Comparison of ENCODE assay signal across 22 cellular contexts in the genomic region with DNA sequence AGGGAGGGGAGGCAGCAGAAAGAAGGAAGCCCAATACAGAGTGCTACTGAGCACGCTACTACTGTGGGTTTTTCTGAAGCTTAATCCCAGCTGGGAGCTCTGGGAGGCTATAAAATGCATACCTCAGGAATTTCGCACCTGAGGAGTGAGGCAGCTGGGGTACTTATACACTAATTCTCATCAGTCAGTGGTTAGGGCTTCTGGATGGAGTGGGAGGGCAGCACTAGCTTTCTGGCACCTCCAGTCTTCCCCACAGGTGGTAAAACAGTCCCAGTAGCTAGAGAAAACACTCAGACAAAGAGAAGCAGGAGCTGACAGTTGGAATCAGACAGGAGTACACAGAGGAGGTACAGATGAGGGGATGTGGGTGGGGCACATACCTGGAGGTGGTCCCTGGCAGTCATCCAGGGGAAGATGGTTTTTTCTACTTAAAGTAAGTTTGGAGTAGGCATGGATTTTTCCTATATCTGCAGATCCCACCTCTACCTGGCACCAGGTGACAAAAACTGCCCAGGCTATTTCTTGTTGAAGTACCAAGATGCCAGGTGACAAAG. TPM values are rescaled to one million over a fixed set of nuclear protein-coding genes. Genes with fewer than 3 reads are reported as not detected.
DNase-seq lines count a peak whose midpoint lies in the region; ATAC-seq, FAIRE-seq and TF ChIP-seq lines count a peak whose summit lies in the region.
"Had no signal": no experiment of that assay in that cellular context is flagged by ENCODE, and none has a peak within 500 bp of the region (broad histone marks: within the 10 kb centered on the region; RNA-seq: fewer than 3 reads in every experiment).

No MANE protein-coding gene starts in this region.

- H3K4me1 Mint-ChIP-seq in activated CD8-positive, alpha-beta memory T cell treated with anti-CD3 and anti-CD28 coated beads, Interleukin-2, amount 10 ng/mL, durations not matched to agents 7 days and 5 days: no peaks in the 10 kb centered on the region
- H3K4me1 Mint-ChIP-seq: T-cell had no signal

- H3K27ac ChIP-seq in vagina: no peak overlapping the region
- no peak overlapping the region for H3K27ac ChIP-seq in testis
- H3K27ac ChIP-seq: A549; BLaER1 treated with 17β-estradiol and CSF1 and Interleukin-3, amounts not matched to agents 10 nM and 100 nM had no signal

- TF ChIP-seq POLR2A in vagina (IDR thresholded peaks at IDR 0.05): no peak
- no peak for TF ChIP-seq POLR2A in testis (IDR thresholded peaks at IDR 0.05)

- peaks cover 6% of the 10 kb centered on the region for H3K27me3 ChIP-seq in bronchial epithelial cell (ENCODE audit: control insufficient read depth, insufficient read depth, low read length)
- H3K27me3 ChIP-seq in vagina: no peaks in the 10 kb centered on the region
- H3K27me3 ChIP-seq in testis: no peaks in the 10 kb centered on the region

- intact Hi-C loops in vagina (cut with DNase I): no loop called here
- intact Hi-C loops in testis (cut with DNase I; ENCODE audit: low total_unique reads): no loop called here

- no peak for TF ChIP-seq CTCF in bronchial epithelial cell (IDR thresholded peaks at IDR 0.05; ENCODE audit: insufficient read depth, low read length, severe bottlenecking)
- TF ChIP-seq CTCF in vagina (IDR thresholded peaks at IDR 0.05): no peak
- TF ChIP-seq CTCF in testis (IDR thresholded peaks at IDR 0.05): no peak

- no peaks in the 10 kb centered on the region for H3K36me3 Mint-ChIP-seq in activated CD8-positive, alpha-beta memory T cell treated with anti-CD3 and anti-CD28 coated beads, Interleukin-2, amount 10 ng/mL, durations not matched to agents 7 days and 5 days
- H3K36me3 Mint-ChIP-seq: CD8-positive, alpha-beta T cell; T-cell had no signal

- no peak overlapping the region for H3K27ac Mint-ChIP-seq in activated CD8-positive, alpha-beta memory T cell treated with anti-CD3 and anti-CD28 coated beads, Interleukin-2, amount 10 ng/mL, durations not matched to agents 7 days and 5 days
- H3K27ac Mint-ChIP-seq: CD8-positive, alpha-beta T cell; HFFc6; T-cell had no signal

- FAIRE-seq in bronchial epithelial cell (lab: Jason Lieb, UNC): peak; percentile 13
- FAIRE-seq: A549, GM12891, HepG2 had no signal

- ATAC-seq in activated CD8-positive, alpha-beta memory T cell treated with anti-CD3 and anti-CD28 coated beads, Interleukin-2, amount 10 ng/mL, durations not matched to agents 7 days and 5 days: no peak
- ATAC-seq in GM21381 (IDR thresholded peaks at IDR 0.05; ENCODE audit: unreplicated experiment) (no peak), HG03378 (IDR thresholded peaks at IDR 0.05; ENCODE audit: unreplicated experiment) (no peak)
- ATAC-seq: CD8-positive, alpha-beta T cell; HepG2; T-cell had no signal

- H3K4me3 ChIP-seq in bronchial epithelial cell (ENCODE audit: low read depth, low read length) (no peak overlapping the region), vagina (no peak overlapping the region), testis (no peak overlapping the region)
- H3K4me3 ChIP-seq: A549; BLaER1 treated with 17β-estradiol and CSF1 and Interleukin-3, amounts not matched to agents 10 nM and 100 nM had no signal

- peaks cover 26% of the 10 kb centered on the region for H3K27me3 Mint-ChIP-seq in activated CD8-positive, alpha-beta memory T cell treated with anti-CD3 and anti-CD28 coated beads, Interleukin-2, amount 10 ng/mL, durations not matched to agents 7 days and 5 days

- H3K9me3 ChIP-seq in vagina: no peaks in the 10 kb centered on the region
- H3K9me3 ChIP-seq in testis: no peaks in the 10 kb centered on the region
- H3K9me3 ChIP-seq: A549; BLaER1 treated with 17β-estradiol and CSF1 and Interleukin-3, amounts not matched to agents 10 nM and 100 nM had no signal

- no peak overlapping the region for H3K4me3 Mint-ChIP-seq in activated CD8-positive, alpha-beta memory T cell treated with anti-CD3 and anti-CD28 coated beads, Interleukin-2, amount 10 ng/mL, durations not matched to agents 7 days and 5 days
- H3K4me3 Mint-ChIP-seq: CD8-positive, alpha-beta T cell; HFFc6; T-cell had no signal

- CTCF ChIA-PET in activated CD8-positive, alpha-beta memory T cell treated with anti-CD3 and anti-CD28 coated beads, Interleukin-2, amount 10 ng/mL, durations not matched to agents 7 days and 5 days (lab: Charles Lee): interaction anchor here (0.6 to 4.1 kb wide), 2 partner anchors 10 to 49 kb away, joined by 3 to 22 read pairs; no protein-coding TSS in a partner anchor

- 46 to 77% methylated on average over 2 of the region's 2 CpGs for WGBS in testis, 2 donors

- H3K4me1 ChIP-seq in vagina (peaks cover 7% of the 10 kb centered on the region), testis (no peaks in the 10 kb centered on the region)
- H3K4me1 ChIP-seq: A549 had no signal

- no peaks in the 10 kb centered on the region for H3K9me3 Mint-ChIP-seq in activated CD8-positive, alpha-beta memory T cell treated with anti-CD3 and anti-CD28 coated beads, Interleukin-2, amount 10 ng/mL, durations not matched to agents 7 days and 5 days (ENCODE audit: low read depth)
- H3K9me3 Mint-ChIP-seq: CD8-positive, alpha-beta T cell; HFFc6; T-cell had no signal

- peak; percentile 30 for DNase-seq in activated CD8-positive, alpha-beta memory T cell treated with anti-CD3 and anti-CD28 coated beads for 24 hours
- no peak for DNase-seq in activated CD8-positive, alpha-beta memory T cell treated with anti-CD3 and anti-CD28 coated beads, Interleukin-2, amount 10 ng/mL, durations not matched to agents 7 days and 5 days
- DNase-seq in NCI-H2107 treated with DMSO at 0.1 percent for 48 hours (lab: John Stamatoyannopoulos, UW; ENCODE audit: unreplicated experiment): peak; percentile 73
- DNase-seq in bronchial epithelial cell (ENCODE audit: low read depth): no peak
- DNase-seq in vagina (ENCODE audit: extremely low spot score in 2 of 2): peak; percentile 40 to 64
- DNase-seq in testis: no peak
- DNase-seq: CD8-positive, alpha-beta T cell; HFFc6; KBM-7; NCI-H2029 treated with DMSO at 0.1 percent for 48 hours; NCI-H446; NCI-H526 treated with DMSO at 0.1 percent for 48 hours; SIG-M5; T-cell had no signal

- H3K36me3 ChIP-seq in bronchial epithelial cell (ENCODE audit: control insufficient read depth, insufficient read depth, low read length) (no peaks in the 10 kb centered on the region), vagina (no peaks in the 10 kb centered on the region), testis (ENCODE audit: low read depth, missing control alignments) (no peaks in the 10 kb centered on the region)
- H3K36me3 ChIP-seq: BLaER1 treated with 17β-estradiol and CSF1 and Interleukin-3, amounts not matched to agents 10 nM and 100 nM had no signal

RNA-seq across cellular contexts. Expression of a gene that starts 37.8 kb away (rescaled TPM):
- under 1 TPM; 0.35 to 0.68 TPM for total RNA-seq in activated CD8-positive, alpha-beta memory T cell treated with anti-CD3 and anti-CD28 coated beads, Interleukin-2, amount 10 ng/mL, durations not matched to agents 7 days and 5 days
- total RNA-seq in bronchial epithelial cell (not detected in 2 replicates), vagina (19.4 TPM), testis (1 to 10 TPM; 3.5 to 8.6 TPM)
- polyA plus RNA-seq in testis (ENCODE audit: insufficient read depth, low read depth, low replicate concordance): 25.2 TPM
- total RNA-seq: H4, HepG2, RPMI7951 had no signal
- polyA plus RNA-seq: A549 had no signal

RNA-seq across cellular contexts. Expression of a gene that starts 52.1 kb away (rescaled TPM):
- not detected for total RNA-seq in activated CD8-positive, alpha-beta memory T cell treated with anti-CD3 and anti-CD28 coated beads, Interleukin-2, amount 10 ng/mL, durations not matched to agents 7 days and 5 days
- total RNA-seq in bronchial epithelial cell (not detected in 2 replicates), vagina (not detected), testis (100 to 1,000 TPM in 1 of 2 donors, 10 to 100 TPM in 1; 53.6 to 177 TPM)
- polyA plus RNA-seq in testis (ENCODE audit: insufficient read depth, low read depth, low replicate concordance): 154 TPM
- total RNA-seq: CD8-positive, alpha-beta T cell; H4; HepG2; HFFc6; RPMI7951; T-cell had no signal
- polyA plus RNA-seq: HepG2 had no signal

RNA-seq across cellular contexts. Expression of a gene that starts 53.5 kb away (rescaled TPM):
- not detected for total RNA-seq in activated CD8-positive, alpha-beta memory T cell treated with anti-CD3 and anti-CD28 coated beads, Interleukin-2, amount 10 ng/mL, durations not matched to agents 7 days and 5 days
- total RNA-seq in bronchial epithelial cell: not detected in 2 replicates
- not detected for total RNA-seq in vagina
- 100 to 1,000 TPM in 1 of 2 donors, 10 to 100 TPM in 1; 39.0 to 133 TPM for total RNA-seq in testis
- 77.3 TPM for polyA plus RNA-seq in testis (ENCODE audit: insufficient read depth, low read depth, low replicate concordance)
- total RNA-seq: CD8-positive, alpha-beta T cell; H4; HepG2; HFFc6; RPMI7951; T-cell had no signal
- polyA plus RNA-seq: A549, HepG2 had no signal

Comparison
In these comparisons a context has a peak if more than half of its experiments do, and no peak if none do; other contexts are left out.
1. DNase-seq: peak in activated CD8-positive, alpha-beta memory T cell treated with anti-CD3 and anti-CD28 coated beads for 24 hours (single experiment), NCI-H2107 treated with DMSO at 0.1 percent for 48 hours (single experiment) and vagina (2 of 2); none in activated CD8-positive, alpha-beta memory T cell treated with anti-CD3 and anti-CD28 coated beads, Interleukin-2, amount 10 ng/mL, durations not matched to agents 7 days and 5 days (single experiment), bronchial epithelial cell (single experiment) and testis (single experiment).
2. RNA of a gene that starts 52.1 kb away (total RNA-seq): 53.6 to 177 TPM in testis; not detected in activated CD8-positive, alpha-beta memory T cell treated with anti-CD3 and anti-CD28 coated beads, Interleukin-2, amount 10 ng/mL, durations not matched to agents 7 days and 5 days, not detected in bronchial epithelial cell and not detected in vagina (single experiment); every median in the first group is over 10 times any median in the second.
3. RNA of a gene that starts 53.5 kb away (total RNA-seq): 39.0 to 133 TPM in testis; not detected in activated CD8-positive, alpha-beta memory T cell treated with anti-CD3 and anti-CD28 coated beads, Interleukin-2, amount 10 ng/mL, durations not matched to agents 7 days and 5 days, not detected in bronchial epithelial cell and not detected in vagina (single experiment); every median in the first group is over 10 times any median in the second.